Comparison of ENCODE assay signal across 13 cellular contexts in genomic region chr7:156773966-156774365, GRCh38.
A peak's percentile ranks its signal among the peaks of the same experiment; 100 is the strongest.
DNase-seq lines count a peak whose midpoint lies in the region; ATAC-seq, FAIRE-seq and TF ChIP-seq lines count a peak whose summit lies in the region.
"Had no signal": no experiment of that assay in that cellular context is flagged by ENCODE, and none has a peak within 500 bp of the region (broad histone marks: within the 10 kb centered on the region; RNA-seq: fewer than 3 reads in every experiment).

No MANE protein-coding gene starts in this region.

- RAD21 ChIA-PET in GM12878 (lab: Charles Lee; ENCODE audit: unreplicated experiment), result no interaction called here

- H3K9me3 ChIP-seq in GM12878 (replicated peaks; ENCODE audit: control insufficient read depth, insufficient read depth, low read length) (peaks cover 2% of the 10 kb centered on the region; the same call in 2 of the 3 replicates), upper lobe of right lung (no peaks in the 10 kb centered on the region)

- ATAC-seq in GM18511 (IDR thresholded peaks at IDR 0.05; ENCODE audit: unreplicated experiment) (peak; percentile 69), GM21447 (IDR thresholded peaks at IDR 0.05; ENCODE audit: unreplicated experiment) (peak; percentile 49), HG03280 (IDR thresholded peaks at IDR 0.05; ENCODE audit: unreplicated experiment) (peak; percentile 43), GM12878 (peak; percentile 54), upper lobe of right lung (no peak)
- ATAC-seq in activated CD4-positive, alpha-beta T cell treated with anti-CD3 and anti-CD28 coated beads for 36 hours, result no peak
- ATAC-seq: activated naive CD4-positive, alpha-beta T cell treated with anti-CD3 and anti-CD28 coated beads, Interleukin-2, amount 50 U/mL, for 72 hours had no signal

- H2AFZ ChIP-seq in GM12878 (ENCODE audit: control insufficient read depth, low read depth, low read length), result no peak overlapping the region

- in situ Hi-C loops in GM12878 (cut with MboI), result no loop called here

- H3K4me3 Mint-ChIP-seq in activated CD4-positive, alpha-beta T cell treated with anti-CD3 and anti-CD28 coated beads for 36 hours, result no peak overlapping the region
- H3K4me3 Mint-ChIP-seq: CD14-positive monocyte had no signal

- H3K36me3 ChIP-seq in GM12878 (ENCODE audit: control insufficient read depth in 2 of 2, insufficient read depth in 2 of 2, low read length in 1 of 2), result no peaks in the 10 kb centered on the region
- no peaks in the 10 kb centered on the region for H3K36me3 ChIP-seq in upper lobe of right lung

- SMC1A ChIA-PET in GM12878 (lab: Charles Lee; ENCODE audit: uncharacterized antibody, unreplicated experiment), result interaction anchor here (1.5 to 2.0 kb wide), 3 partner anchors 15 to 43 kb away, joined by 4 to 6 read pairs (median 5); no protein-coding TSS in a partner anchor

- H4K20me1 ChIP-seq in GM12878 (ENCODE audit: control insufficient read depth, insufficient read depth), result no peaks in the 10 kb centered on the region

- no peak for TF ChIP-seq RAD21 in GM12878 (IDR thresholded peaks at IDR 0.05; ENCODE audit: insufficient read depth, low read depth, low read length)

- no peak overlapping the region for H3K4me3 ChIP-seq in GM12878
- H3K4me3 ChIP-seq in upper lobe of right lung, result no peak overlapping the region

- no peaks in the 10 kb centered on the region for H3K27me3 ChIP-seq in GM12878 (replicated peaks in 1 of 2; ENCODE audit: control insufficient read depth in 2 of 2, insufficient read depth in 2 of 2, low read length in 1 of 2)
- H3K27me3 ChIP-seq in upper lobe of right lung, result no peaks in the 10 kb centered on the region

- H3K4me1 Mint-ChIP-seq in activated CD4-positive, alpha-beta T cell treated with anti-CD3 and anti-CD28 coated beads for 36 hours, result peaks cover 58% of the 10 kb centered on the region

- DNase-seq in GM12878 (ENCODE audit: low read depth, low spot score) (no peak), upper lobe of right lung (no peak), NCI-H128 (lab: John Stamatoyannopoulos, UW; ENCODE audit: unreplicated experiment) (no peak)
- DNase-seq in activated CD4-positive, alpha-beta T cell treated with anti-CD3 and anti-CD28 coated beads for 36 hours, result no peak
- no peak for DNase-seq in stimulated activated CD4-positive, alpha-beta T cell treated with anti-CD3 and anti-CD28 coated beads, Interleukin-4, amount 100 ng/mL, for 1 hour
- DNase-seq: activated CD4-positive, alpha-beta T cell treated with anti-CD3 and anti-CD28 coated beads, Interleukin-2, amount 50 U/mL, for 1 hour; dermis blood vessel endothelial cell; NCI-H2081 had no signal

- H3K79me2 ChIP-seq in GM12878 (ENCODE audit: control insufficient read depth, insufficient read depth, low read length), result no peaks in the 10 kb centered on the region

- H3K4me2 ChIP-seq in GM12878 (ENCODE audit: control insufficient read depth, insufficient read depth), result no peak overlapping the region

- 36% methylated on average over 1 of the region's 1 CpG for WGBS in GM12878 (ENCODE audit: insufficient coverage, insufficient replicate concordance, low lambda C conversion rate, missing lambda C conversion rate)

- intact Hi-C loops in GM12878 (cut with micrococcal nuclease; ENCODE audit: unreplicated experiment) (no loop called here), upper lobe of right lung (cut with DNase I) (no loop called here)
- intact Hi-C loops in activated CD4-positive, alpha-beta T cell treated with anti-CD3 and anti-CD28 coated beads for 36 hours (cut with DNase I, micrococcal nuclease), result loop anchor here in 1 of 2 experiments (10.0 kb wide), 1 partner anchor 1129 kb away; the partner anchor contains the start of gene RBM33

- H3K9ac ChIP-seq in GM12878 (ENCODE audit: control insufficient read depth, insufficient read depth, low read length), result no peak overlapping the region

- BruUV-seq in GM12878 (replicated peaks; lab: Mats Ljungman, UMichigan), result no TSS peak

- H3K27me3 Mint-ChIP-seq in activated CD4-positive, alpha-beta T cell treated with anti-CD3 and anti-CD28 coated beads for 36 hours, result no peaks in the 10 kb centered on the region

- TF ChIP-seq EP300 in GM12878 (IDR thresholded peaks at IDR 0.05; ENCODE audit: borderline replicate concordance in 1 of 2, control insufficient read depth in 1 of 2, low read depth in 2 of 2, low read length in 2 of 2), result no peak

- TF ChIP-seq CTCF in GM12878 (IDR thresholded peaks at IDR 0.05 in 2 of 3, conservative IDR thresholded peaks at IDR 0.05 in 1 of 3; ENCODE audit: control insufficient read depth in 2 of 3, extremely low read depth in 1 of 3, insufficient read depth in 1 of 3, low read depth in 3 of 3, low read length in 3 of 3), result no peak
- TF ChIP-seq CTCF in upper lobe of right lung (IDR thresholded peaks at IDR 0.05), result no peak

- H3K27ac Mint-ChIP-seq in activated CD4-positive, alpha-beta T cell treated with anti-CD3 and anti-CD28 coated beads for 36 hours, result no peak overlapping the region
- H3K27ac Mint-ChIP-seq: activated naive CD4-positive, alpha-beta T cell treated with anti-CD3 and anti-CD28 coated beads, Interleukin-2, amount 50 U/mL, for 72 hours had no signal

- H3K27ac ChIP-seq in GM12878 (ENCODE audit: control insufficient read depth, insufficient read depth) (no peak overlapping the region), upper lobe of right lung (no peak overlapping the region)

- H3K4me1 ChIP-seq in GM12878 (ENCODE audit: control insufficient read depth, insufficient read depth, low read length) (peaks cover 16% of the 10 kb centered on the region; the same call in 1 of the 2 replicates), upper lobe of right lung (no peaks in the 10 kb centered on the region)

- CTCF ChIA-PET in GM12878 (lab: Yijun Ruan, JAX), result interaction anchor here (1.4 kb wide), 1 partner anchor 12 kb away, joined by 3 read pairs; no protein-coding TSS in a partner anchor
- CTCF ChIA-PET in activated CD4-positive, alpha-beta T cell treated with anti-CD3 and anti-CD28 coated beads for 36 hours (lab: Charles Lee), result interaction anchor here (1.5 kb wide), 1 partner anchor 28 kb away, joined by 4 read pairs; no protein-coding TSS in a partner anchor

- POLR2A ChIA-PET in GM12878 (lab: Charles Lee), result no interaction called here
- POLR2A ChIA-PET in activated CD4-positive, alpha-beta T cell treated with anti-CD3 and anti-CD28 coated beads for 36 hours (lab: Charles Lee), result no interaction called here

- TF ChIP-seq POLR2A in GM12878 (IDR thresholded peaks at IDR 0.05; ENCODE audit: low read depth, low read length), result no peak

- peaks cover 24% of the 10 kb centered on the region for H3K36me3 Mint-ChIP-seq in activated CD4-positive, alpha-beta T cell treated with anti-CD3 and anti-CD28 coated beads for 36 hours (ENCODE audit: low read depth)

- H3K9me3 Mint-ChIP-seq in activated CD4-positive, alpha-beta T cell treated with anti-CD3 and anti-CD28 coated beads for 36 hours (ENCODE audit: low read depth), result peaks cover 5% of the 10 kb centered on the region

- no peak for FAIRE-seq in GM12878 (lab: Jason Lieb, UNC)

TF ChIP-seq in GM12878, 131 proteins besides CTCF, POLR2A, EP300 and RAD21:
- TF ChIP-seq RUNX3 (IDR thresholded peaks at IDR 0.05; ENCODE audit: low read length) (peak; percentile 70), KAT2A (conservative IDR thresholded peaks at IDR 0.05; ENCODE audit: control insufficient read depth, low read depth, low read length) (no peak), SIN3A (IDR thresholded peaks at IDR 0.05; ENCODE audit: low read depth, low read length) (no peak), POU2F2 (IDR thresholded peaks at IDR 0.05; ENCODE audit: borderline replicate concordance, low read depth, low read length) (0 out of 3 replicates have a peak, but pooled peaks have one; percentile 51), IKZF2 (IDR thresholded peaks at IDR 0.05) (0 out of 4 replicates have a peak, but pooled peaks of 1 of the 2 experiments have one; percentile 17), ZNF384 (IDR thresholded peaks at IDR 0.05; ENCODE audit: borderline replicate concordance, low read depth, low read length) (peak; percentile 41; the same call in 1 of the 2 replicates), MTA2 (IDR thresholded peaks at IDR 0.05; ENCODE audit: low read depth) (peak; percentile 23; the same call in 1 of the 2 replicates)
- TF ChIP-seq, protein P1, sequence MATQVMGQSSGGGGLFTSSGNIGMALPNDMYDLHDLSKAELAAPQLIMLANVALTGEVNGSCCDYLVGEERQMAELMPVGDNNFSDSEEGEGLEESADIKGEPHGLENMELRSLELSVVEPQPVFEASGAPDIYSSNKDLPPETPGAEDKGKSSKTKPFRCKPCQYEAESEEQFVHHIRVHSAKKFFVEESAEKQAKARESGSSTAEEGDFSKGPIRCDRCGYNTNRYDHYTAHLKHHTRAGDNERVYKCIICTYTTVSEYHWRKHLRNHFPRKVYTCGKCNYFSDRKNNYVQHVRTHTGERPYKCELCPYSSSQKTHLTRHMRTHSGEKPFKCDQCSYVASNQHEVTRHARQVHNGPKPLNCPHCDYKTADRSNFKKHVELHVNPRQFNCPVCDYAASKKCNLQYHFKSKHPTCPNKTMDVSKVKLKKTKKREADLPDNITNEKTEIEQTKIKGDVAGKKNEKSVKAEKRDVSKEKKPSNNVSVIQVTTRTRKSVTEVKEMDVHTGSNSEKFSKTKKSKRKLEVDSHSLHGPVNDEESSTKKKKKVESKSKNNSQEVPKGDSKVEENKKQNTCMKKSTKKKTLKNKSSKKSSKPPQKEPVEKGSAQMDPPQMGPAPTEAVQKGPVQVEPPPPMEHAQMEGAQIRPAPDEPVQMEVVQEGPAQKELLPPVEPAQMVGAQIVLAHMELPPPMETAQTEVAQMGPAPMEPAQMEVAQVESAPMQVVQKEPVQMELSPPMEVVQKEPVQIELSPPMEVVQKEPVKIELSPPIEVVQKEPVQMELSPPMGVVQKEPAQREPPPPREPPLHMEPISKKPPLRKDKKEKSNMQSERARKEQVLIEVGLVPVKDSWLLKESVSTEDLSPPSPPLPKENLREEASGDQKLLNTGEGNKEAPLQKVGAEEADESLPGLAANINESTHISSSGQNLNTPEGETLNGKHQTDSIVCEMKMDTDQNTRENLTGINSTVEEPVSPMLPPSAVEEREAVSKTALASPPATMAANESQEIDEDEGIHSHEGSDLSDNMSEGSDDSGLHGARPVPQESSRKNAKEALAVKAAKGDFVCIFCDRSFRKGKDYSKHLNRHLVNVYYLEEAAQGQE (IDR thresholded peaks at IDR 0.05; ENCODE audit: low read depth, low read length), result no peak

Comparison
In these comparisons a context has a peak if more than half of its experiments do, and no peak if none do; other contexts are left out.
1. ATAC-seq: peak in GM18511 (single experiment), GM21447 (single experiment), HG03280 (single experiment) and GM12878 (single experiment); none in upper lobe of right lung (single experiment) and activated CD4-positive, alpha-beta T cell treated with anti-CD3 and anti-CD28 coated beads for 36 hours (single experiment).